ENCODE assay signal across 23 cellular contexts in the genomic region with DNA sequence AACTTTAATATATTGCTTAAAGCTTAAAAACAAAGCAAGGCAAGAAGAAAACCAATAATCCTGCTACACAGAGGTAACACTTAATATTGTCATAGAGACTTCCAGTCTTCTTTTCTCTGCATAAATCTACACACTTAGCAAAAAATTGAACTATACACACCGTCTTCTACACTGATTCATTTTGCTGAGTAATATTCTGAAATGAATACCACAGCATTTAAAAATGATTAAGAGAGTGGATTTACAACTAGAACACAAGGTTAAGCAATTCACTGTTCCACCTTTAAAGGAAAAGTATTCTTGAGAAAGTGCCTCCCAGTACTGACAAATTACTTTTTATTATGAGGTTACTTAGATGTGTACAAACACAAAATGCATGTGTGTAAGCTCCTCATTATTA.
"Had no signal": no experiment of that assay in that cellular context is flagged by ENCODE, and none has a peak within 500 bp of the region (broad histone marks: within the 10 kb centered on the region; RNA-seq: fewer than 3 reads in every experiment).

No MANE protein-coding gene starts in this region.

- H3K4me3 ChIP-seq: body of pancreas, dorsolateral prefrontal cortex, gastrocnemius medialis, left lung, thyroid gland had no signal

- H3K27ac ChIP-seq: body of pancreas, dorsolateral prefrontal cortex, epithelial cell of prostate, gastrocnemius medialis, left lung, thyroid gland had no signal

- ATAC-seq: body of pancreas, gastrocnemius medialis, left lung had no signal

- FAIRE-seq: colon had no signal

- DNase-seq: activated CD4-positive, alpha-beta T cell treated with anti-CD3 and anti-CD28 coated beads, Interleukin-2, amount 50 U/mL, for 4 hours; activated CD4-positive, CD25-positive, alpha-beta regulatory T cell treated with anti-CD3 and anti-CD28 coated beads, Interleukin-2, amount 50 U/mL, for 72 hours; activated naive CD4-positive, alpha-beta T cell treated with Interleukin-2 at 50 U/mL for 16 hours; activated naive CD8-positive, alpha-beta T cell treated with anti-CD3 and anti-CD28 coated beads, Interleukin-2, amount 10 ng/mL, durations not matched to agents 7 days and 5 days; body of pancreas; central memory CD4-positive, alpha-beta T cell; dorsolateral prefrontal cortex; gastrocnemius medialis; head of caudate nucleus; left lung; midbrain; nephron progenitor cell; nucleus accumbens; retina; stimulated activated CD4-positive, alpha-beta T cell treated with anti-CD3 and anti-CD28 coated beads, Interleukin-12 subunit alpha, Interleukin-12 subunit beta, amount 100 ng/mL, for 4 hours; stimulated activated CD4-positive, alpha-beta T cell treated with anti-CD3 and anti-CD28 coated beads, Interleukin-1b, Interleukin-23, amount 100 ng/mL, for 48 hours; stimulated activated CD8-positive, alpha-beta memory T cell treated with anti-CD3 and anti-CD28 coated beads, Interleukin-4, amount 100 ng/mL, for 48 hours; stimulated activated naive CD4-positive, alpha-beta T cell treated with Interleukin-2 at 50 U/mL for 16 hours; T-helper 1 cell; T-helper 9 cell; thyroid gland had no signal

- H3K27me3 ChIP-seq: body of pancreas, left lung, thyroid gland had no signal

- H3K4me1 ChIP-seq: body of pancreas, gastrocnemius medialis, left lung, thyroid gland had no signal

- H3K9me3 ChIP-seq: body of pancreas, gastrocnemius medialis, left lung, thyroid gland had no signal

- H3K36me3 ChIP-seq: gastrocnemius medialis, left lung, thyroid gland had no signal
